In genomic region chr17:46002973-46003316, GRCh38 we compare ENCODE assay signal across 20 cellular contexts. TPM values are rescaled to one million over a fixed set of nuclear protein-coding genes. Genes with fewer than 3 reads are reported as not detected.
DNase-seq lines count a peak whose midpoint lies in the region; ATAC-seq, FAIRE-seq and TF ChIP-seq lines count a peak whose summit lies in the region.
"Had no signal": no experiment of that assay in that cellular context is flagged by ENCODE, and none has a peak within 500 bp of the region (broad histone marks: within the 10 kb centered on the region; RNA-seq: fewer than 3 reads in every experiment).

No MANE protein-coding gene starts in this region.

- no peaks in the 10 kb centered on the region for H3K9me2 ChIP-seq in SK-N-SH

- H4K20me1 ChIP-seq in HepG2 (ENCODE audit: insufficient read depth, low read length) (no peaks in the 10 kb centered on the region), SK-N-SH (ENCODE audit: insufficient read depth) (no peaks in the 10 kb centered on the region)

- no peaks in the 10 kb centered on the region for H3F3A ChIP-seq in SK-N-SH (replicated peaks; ENCODE audit: insufficient read depth)

- in situ Hi-C loops in HepG2 (cut with HindIII; ENCODE audit: extremely low pct_ligation_motif_present, low pct_unique_long_range_greater_than_20kb) = loop anchor here (5.0 to 25.0 kb wide), 3 partner anchors 39 to 834 kb away; no protein-coding TSS in a partner anchor

- H3K27ac ChIP-seq in HepG2 (ENCODE audit: extremely low read length, insufficient read depth, low read length) (no peak overlapping the region), right lobe of liver (no peak overlapping the region), SK-N-SH (ENCODE audit: low read depth in 2 of 2, low read length in 1 of 2) (no peak overlapping the region), mesenchymal stem cell (ENCODE audit: low read length, poor library complexity, severe bottlenecking) (no peak overlapping the region)
- H3K27ac ChIP-seq: ascending aorta, cardiac muscle cell, left lung, spleen, tibial nerve had no signal

- H3K4me2 ChIP-seq in HepG2 (ENCODE audit: low read depth, low read length) (peak overlapping the region; percentile 92), SK-N-SH (no peak overlapping the region), mesenchymal stem cell (ENCODE audit: low read length, poor library complexity, severe bottlenecking) (no peak overlapping the region)

- H2AFZ ChIP-seq in HepG2 (ENCODE audit: low read length) (no peak overlapping the region), SK-N-SH (ENCODE audit: low read depth) (peak overlapping the region; percentile 4; the same call in 1 of the 2 replicates), mesenchymal stem cell (ENCODE audit: low read depth, low read length) (no peak overlapping the region)

- no peak overlapping the region for H2BK15ac ChIP-seq in mesenchymal stem cell (ENCODE audit: low read depth, poor library complexity, severe bottlenecking)

- 29% methylated on average over 7 of the region's 7 CpGs for WGBS in HepG2 (ENCODE audit: low lambda C conversion rate)
- WGBS in right lobe of liver (ENCODE audit: insufficient coverage, low coverage, low lambda C conversion rate, missing lambda C conversion rate) = 69% methylated on average over 7 of the region's 7 CpGs
- WGBS in SK-N-SH (ENCODE audit: low lambda C conversion rate) = 75% methylated on average over 7 of the region's 7 CpGs
- WGBS in mesenchymal stem cell = 0% methylated on average over 1 of the region's 7 CpGs

- TF ChIP-seq POLR2A in HepG2 (IDR thresholded peaks at IDR 0.05; ENCODE audit: insufficient read depth in 1 of 2, low read depth in 2 of 2, low read length in 2 of 2) = no peak
- TF ChIP-seq POLR2A in right lobe of liver (IDR thresholded peaks at IDR 0.05) = no peak

- no peak overlapping the region for H3K4ac ChIP-seq in mesenchymal stem cell (ENCODE audit: low read depth in 1 of 2, low read length in 2 of 2)

- ATAC-seq in HepG2 (0 out of 3 replicates have a peak, but pooled peaks have one; percentile 1), right lobe of liver (no peak), HG02840 (IDR thresholded peaks at IDR 0.05; ENCODE audit: low FRiP score, unreplicated experiment) (no peak)

- no peak for DNase-seq in HepG2 (ENCODE audit: low spot score)
- no peak for DNase-seq in right lobe of liver
- DNase-seq in SK-N-SH = no peak
- no peak for DNase-seq in mesenchymal stem cell
- no peak for DNase-seq in NCI-H187 treated with DMSO at 0.1 percent for 48 hours (lab: John Stamatoyannopoulos, UW)
- DNase-seq in NCI-H526 treated with DMSO at 0.1 percent for 48 hours (lab: John Stamatoyannopoulos, UW) = no peak
- DNase-seq in DMS 273 (lab: John Stamatoyannopoulos, UW; ENCODE audit: unreplicated experiment) = no peak

- H3K27me3 ChIP-seq in HepG2 (ENCODE audit: control insufficient read depth in 1 of 2, insufficient read depth in 2 of 2, low read length in 2 of 2) = 0 out of 5 replicates have a peak, but pooled peaks cover 0 to 1% of the 10 kb centered on the region in 2 experiments
- no peaks in the 10 kb centered on the region for H3K27me3 ChIP-seq in right lobe of liver
- no peaks in the 10 kb centered on the region for H3K27me3 ChIP-seq in SK-N-SH (ENCODE audit: insufficient read depth)
- peaks cover 6 to 10% of the 10 kb centered on the region in 2 experiments for H3K27me3 ChIP-seq in mesenchymal stem cell (ENCODE audit: control insufficient read depth in 1 of 2, insufficient read depth in 1 of 2, low read length in 2 of 2)
- H3K27me3 ChIP-seq: ascending aorta, cardiac muscle cell, left lung, spleen, tibial nerve had no signal

- H3K9ac ChIP-seq in HepG2 (ENCODE audit: insufficient read depth, low read depth, low read length) = no peak overlapping the region
- H3K9ac ChIP-seq in SK-N-SH = no peak overlapping the region
- H3K9ac ChIP-seq in mesenchymal stem cell (ENCODE audit: low read length) = no peak overlapping the region

- no peak overlapping the region for H3K14ac ChIP-seq in mesenchymal stem cell (ENCODE audit: low read length in 2 of 2)

- H3K23ac ChIP-seq in mesenchymal stem cell (ENCODE audit: low read length in 2 of 2) = no peak overlapping the region

- peaks cover 46% of the 10 kb centered on the region for H3K4me1 ChIP-seq in HepG2 (ENCODE audit: insufficient read depth, low read length)
- H3K4me1 ChIP-seq in right lobe of liver = peaks cover 0 to 14% (median 3%) of the 10 kb centered on the region in 4 donors
- peaks cover 0 to 9% of the 10 kb centered on the region in 2 experiments; a peak in 1 of 4 replicates for H3K4me1 ChIP-seq in SK-N-SH (ENCODE audit: control insufficient read depth in 1 of 2, insufficient read depth in 2 of 2, low read depth in 1 of 2, low read length in 1 of 2)
- H3K4me1 ChIP-seq in mesenchymal stem cell (ENCODE audit: control insufficient read depth, insufficient read depth, low read depth, low read length) = peaks cover 5% of the 10 kb centered on the region
- H3K4me1 ChIP-seq: left lung had no signal

- intact Hi-C loops in HepG2 (cut with micrococcal nuclease; ENCODE audit: unreplicated experiment) = loop anchor here (1.0 to 5.0 kb wide), 3 partner anchors 41 to 284 kb away; no protein-coding TSS in a partner anchor
- intact Hi-C loops in right lobe of liver (cut with DNase I) = loop anchor here in 1 of 2 donors (10.0 kb wide), 1 partner anchor 212 kb away; no protein-coding TSS in a partner anchor

- H3K79me1 ChIP-seq in mesenchymal stem cell (replicated peaks; ENCODE audit: low read length, poor library complexity, severe bottlenecking) = no peaks in the 10 kb centered on the region

- H3K36me3 ChIP-seq in HepG2 (replicated peaks in 1 of 2; ENCODE audit: control insufficient read depth in 1 of 2, insufficient read depth in 2 of 2, low read length in 2 of 2) = no peaks in the 10 kb centered on the region
- no peaks in the 10 kb centered on the region for H3K36me3 ChIP-seq in right lobe of liver
- no peaks in the 10 kb centered on the region for H3K36me3 ChIP-seq in SK-N-SH (replicated peaks in 1 of 2; ENCODE audit: control insufficient read depth in 1 of 2, insufficient read depth in 2 of 2, low read length in 1 of 2)
- H3K36me3 ChIP-seq in mesenchymal stem cell (ENCODE audit: control insufficient read depth in 1 of 2, insufficient read depth in 2 of 2, low read depth in 1 of 2, low read length in 2 of 2) = no peaks in the 10 kb centered on the region
- H3K36me3 ChIP-seq: ascending aorta, cardiac muscle cell, left lung, spleen, tibial nerve had no signal

- no peak for TF ChIP-seq RAD21 in HepG2 (CRISPR knock-in tag; IDR thresholded peaks at IDR 0.05)
- TF ChIP-seq RAD21 in SK-N-SH (IDR thresholded peaks at IDR 0.05; ENCODE audit: low read length) = no peak

- FAIRE-seq in HepG2 (lab: Jason Lieb, UNC) = no peak
- FAIRE-seq: colon had no signal

- H2BK12ac ChIP-seq in mesenchymal stem cell (ENCODE audit: low read length in 2 of 2) = no peak overlapping the region

- H2BK5ac ChIP-seq in mesenchymal stem cell (ENCODE audit: low read depth, low read length, poor library complexity, severe bottlenecking) = no peak overlapping the region

- H3K4me3 ChIP-seq in HepG2 (replicated peaks in 1 of 3; ENCODE audit: insufficient read depth in 1 of 3, low read depth in 2 of 3, low read length in 3 of 3) (peak overlapping the region in 1 of 3 experiments; percentile 67; a peak in 2 of 6 replicates), right lobe of liver (no peak overlapping the region), SK-N-SH (ENCODE audit: low read depth in 2 of 2, low read length in 1 of 2) (no peak overlapping the region), mesenchymal stem cell (ENCODE audit: insufficient read depth in 1 of 2, low read depth in 1 of 2, low read length in 2 of 2) (no peak overlapping the region)
- H3K4me3 ChIP-seq: ascending aorta, cardiac muscle cell, left lung, spleen, tibial nerve had no signal

- no TSS peak for BruUV-seq in HepG2 (replicated peaks; lab: Mats Ljungman, UMichigan)

- H4K8ac ChIP-seq in mesenchymal stem cell (ENCODE audit: low read length) = peak overlapping the region; percentile 61

- CTCF ChIA-PET in HepG2 (lab: Yijun Ruan, JAX; ENCODE audit: low intra/inter-chr PET ratio, low total read pairs) = interaction anchor here (1.2 to 4.3 kb wide), 4 partner anchors 41 to 209 kb away, joined by 4 to 37 read pairs (median 10); no protein-coding TSS in a partner anchor
- CTCF ChIA-PET in SK-N-SH (lab: Yijun Ruan, JAX) = interaction anchor here (0.6 to 8.5 kb wide), 35 partner anchors 11 to 940 kb away, joined by 3 to 104 read pairs (median 6); partner anchors contain the start of gene KANSL1

- POLR2A ChIA-PET in HepG2 (lab: Yijun Ruan, JAX) (interaction anchor here (1.1 to 2.4 kb wide), 2 partner anchors 56 to 191 kb away, joined by 3 to 11 read pairs; partner anchors contain the start of gene KANSL1), SK-N-SH (lab: Yijun Ruan, JAX) (no interaction called here)

- no peak overlapping the region for H2AK5ac ChIP-seq in mesenchymal stem cell (ENCODE audit: low read length, severe bottlenecking)

- no peak for TF ChIP-seq CTCF in HepG2 (CRISPR knock-in tag; IDR thresholded peaks at IDR 0.05)
- TF ChIP-seq CTCF in right lobe of liver (IDR thresholded peaks at IDR 0.05) = no peak
- TF ChIP-seq CTCF in SK-N-SH (IDR thresholded peaks at IDR 0.05) = no peak

- no peak overlapping the region for H2BK120ac ChIP-seq in mesenchymal stem cell (ENCODE audit: low read depth, low read length)

- H4K91ac ChIP-seq in mesenchymal stem cell (ENCODE audit: low read length) = no peak overlapping the region

- no peaks in the 10 kb centered on the region for H3K9me3 ChIP-seq in HepG2 (ENCODE audit: low read length)
- H3K9me3 ChIP-seq in right lobe of liver = no peaks in the 10 kb centered on the region
- H3K9me3 ChIP-seq in SK-N-SH = no peaks in the 10 kb centered on the region
- no peaks in the 10 kb centered on the region for H3K9me3 ChIP-seq in mesenchymal stem cell (ENCODE audit: control insufficient read depth, low read length)
- H3K9me3 ChIP-seq: ascending aorta, left lung, spleen, tibial nerve had no signal

- TF ChIP-seq EP300 in HepG2 (IDR thresholded peaks at IDR 0.05; ENCODE audit: low read depth in 2 of 2, low read length in 2 of 2) = no peak
- TF ChIP-seq EP300 in HepG2 (CRISPR knock-in tag; IDR thresholded peaks at IDR 0.05; ENCODE audit: borderline replicate concordance) = no peak
- TF ChIP-seq EP300 in SK-N-SH (IDR thresholded peaks at IDR 0.05; ENCODE audit: borderline replicate concordance in 1 of 2, low read depth in 1 of 2, low read length in 1 of 2) = no peak

- H3K79me2 ChIP-seq in HepG2 (ENCODE audit: insufficient read depth, low read length) (no peaks in the 10 kb centered on the region), SK-N-SH (ENCODE audit: insufficient read depth) (no peaks in the 10 kb centered on the region)

- H3K18ac ChIP-seq in mesenchymal stem cell (ENCODE audit: low read depth in 1 of 2, low read length in 2 of 2) = no peak overlapping the region

RNA-seq across cellular contexts. Expression of gene STH, which starts 3.9 kb away (rescaled TPM):
- not detected in 2 replicates for total RNA-seq in HepG2 (2016; rRNA removed; fragmentation: Illumina TruSeq; extraction: Trizol)
- not detected in 2 replicates for total RNA-seq in HepG2 (2016; cell fraction: cytosol; rRNA removed; fragmentation: Illumina TruSeq; extraction: Trizol; ENCODE audit: low read depth)
- not detected in 2 replicates for total RNA-seq in HepG2 (2016; cell fraction: insoluble cytoplasmic fraction; rRNA removed; fragmentation: Illumina TruSeq; extraction: Trizol)
- not detected in 2 replicates for total RNA-seq in HepG2 (2016; cell fraction: membrane; rRNA removed; fragmentation: Illumina TruSeq; extraction: Trizol)
- not detected in 2 replicates for total RNA-seq in HepG2 (2016; cell fraction: nucleus; rRNA removed; fragmentation: Illumina TruSeq; extraction: Trizol)
- 0.37 TPM in 1 of 2 replicates, not detected in the other for polyA plus RNA-seq in HepG2 (2011; rRNA removed)
- polyA plus RNA-seq in HepG2 (2011; cell fraction: cytosol; rRNA removed) = not detected in 2 replicates
- polyA plus RNA-seq in HepG2 (2011; cell fraction: nucleus; rRNA removed) = not detected in 2 replicates
- not detected in 2 replicates for polyA plus RNA-seq in HepG2 (2012)
- polyA plus RNA-seq in HepG2 (2016; cell fraction: cytosol; fragmentation: Illumina TruSeq; extraction: Trizol; ENCODE audit: low read depth) = not detected in 2 replicates
- not detected in 2 replicates for polyA plus RNA-seq in HepG2 (2016; cell fraction: insoluble cytoplasmic fraction; fragmentation: Illumina TruSeq; extraction: Trizol; ENCODE audit: low read depth)
- polyA plus RNA-seq in HepG2 (2016; cell fraction: membrane; fragmentation: Illumina TruSeq; extraction: Trizol; ENCODE audit: low read depth) = not detected in 2 replicates
- polyA plus RNA-seq in HepG2 (2016; cell fraction: nucleus; fragmentation: Illumina TruSeq; extraction: Trizol; ENCODE audit: insufficient read depth, low read depth) = not detected in 2 replicates
- polyA minus RNA-seq in HepG2 (2011; rRNA and poly(A)+ RNA removed; ENCODE audit: low replicate concordance) = 0.78 TPM in 1 of 2 replicates, not detected in the other
- not detected in 2 replicates for polyA minus RNA-seq in HepG2 (2011; cell fraction: cytosol; rRNA and poly(A)+ RNA removed)
- not detected in 2 replicates for polyA minus RNA-seq in HepG2 (2011; cell fraction: nucleus; rRNA and poly(A)+ RNA removed)
- not detected for total RNA-seq in right lobe of liver
- not detected in 2 replicates for polyA plus RNA-seq in SK-N-SH (2012; rRNA removed)
- polyA plus RNA-seq in SK-N-SH (2012; cell fraction: cytosol; rRNA removed) = not detected in 2 replicates
- not detected in 2 replicates for polyA plus RNA-seq in SK-N-SH (2012; cell fraction: nucleus; rRNA removed)
- polyA plus RNA-seq in mesenchymal stem cell (2013, experiment 1 of 2) = not detected
- not detected for polyA plus RNA-seq in mesenchymal stem cell (2013, experiment 2 of 2)
- total RNA-seq: ascending aorta; cardiac muscle cell; epithelial cell of proximal tubule; H9; left lung; mesenteric fat pad; right cardiac atrium; spleen; T-helper 1 cell treated with Interleukin-12 subunit alpha and Interleukin-12 subunit beta and Interleukin-4 antibody, amounts not matched to agents 30 ng/mL and 1 ng/mL, for 36 hours; tibial nerve had no signal
- polyA plus RNA-seq: BJ, cardiac muscle cell, right cardiac atrium, spleen had no signal
